ENCODE assay signal across 12 cellular contexts in the genomic region with DNA sequence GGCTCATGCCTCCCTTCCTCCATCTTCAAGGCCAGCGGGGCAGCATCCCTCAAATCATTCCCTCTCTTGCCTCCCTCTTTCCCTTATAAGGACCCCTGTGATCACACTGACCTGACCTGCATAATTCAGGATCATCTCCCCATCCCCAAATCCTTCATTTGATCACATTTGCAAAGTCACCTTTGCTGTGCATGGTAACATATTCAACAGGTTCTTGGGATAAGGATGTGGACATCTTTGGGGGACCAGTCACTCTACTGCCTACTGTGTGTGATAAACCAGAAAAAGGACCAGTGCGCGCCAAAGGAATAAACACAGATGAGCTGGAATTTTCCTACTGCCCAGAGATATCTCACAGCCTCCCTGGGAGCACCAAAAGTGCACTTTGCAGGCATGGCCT. TPM values are rescaled to one million over a fixed set of nuclear protein-coding genes. Genes with fewer than 3 reads are reported as not detected.
DNase-seq lines count a peak whose midpoint lies in the region; ATAC-seq, FAIRE-seq and TF ChIP-seq lines count a peak whose summit lies in the region.
"Had no signal": no experiment of that assay in that cellular context is flagged by ENCODE, and none has a peak within 500 bp of the region (broad histone marks: within the 10 kb centered on the region; RNA-seq: fewer than 3 reads in every experiment).

No MANE protein-coding gene starts in this region.

- H3K4me2 ChIP-seq in GM23338 = 0 out of 2 replicates have a peak overlapping the region, but pooled peaks have one; percentile 24

- H3K4me3 ChIP-seq in GM23338 (no peak overlapping the region), WI38 (ENCODE audit: low read depth, low read length) (peak overlapping the region; percentile 9; the same call in 1 of the 2 replicates), left ventricle myocardium inferior (no peak overlapping the region), psoas muscle (no peak overlapping the region)

- H3F3A ChIP-seq in GM23338 (replicated peaks; ENCODE audit: low read depth) = 0 out of 2 replicates have a peak, but pooled peaks cover 2% of the 10 kb centered on the region

- intact Hi-C loops in left ventricle myocardium inferior (cut with micrococcal nuclease) (loop anchor here (10.0 kb wide), 1 partner anchor 52 kb away; no protein-coding TSS in a partner anchor), psoas muscle (cut with DNase I) (no loop called here)

- peaks cover 5% of the 10 kb centered on the region; the same call in 1 of the 3 replicates for H3K36me3 Mint-ChIP-seq in GM23338 (ENCODE audit: low read depth)

- H4K20me1 ChIP-seq in GM23338 (replicated peaks; ENCODE audit: insufficient read depth) = no peaks in the 10 kb centered on the region; the same call in 1 of the 2 replicates

- H3K79me2 ChIP-seq in GM23338 (replicated peaks; ENCODE audit: insufficient read depth) = peaks cover 35% of the 10 kb centered on the region

- H3K4me3 Mint-ChIP-seq in GM23338 = no peak overlapping the region
- H3K4me3 Mint-ChIP-seq: immature natural killer cell, neural crest cell had no signal

- H3K9me2 ChIP-seq in GM23338 (ENCODE audit: insufficient read depth) = no peaks in the 10 kb centered on the region

- H3K27me3 ChIP-seq in GM23338 (ENCODE audit: insufficient read depth) (no peaks in the 10 kb centered on the region), left ventricle myocardium inferior (ENCODE audit: low read depth) (no peaks in the 10 kb centered on the region), psoas muscle (ENCODE audit: insufficient read depth in 3 of 3, low read length in 2 of 3) (no peaks in the 10 kb centered on the region)

- TF ChIP-seq CTCF in GM23338 (conservative IDR thresholded peaks at IDR 0.05; ENCODE audit: low read depth in 2 of 2) = no peak
- no peak for TF ChIP-seq CTCF in WI38 (IDR thresholded peaks at IDR 0.05; ENCODE audit: low read depth, low read length)
- TF ChIP-seq CTCF in left ventricle myocardium inferior (IDR thresholded peaks at IDR 0.05; ENCODE audit: borderline replicate concordance) = no peak
- TF ChIP-seq CTCF in psoas muscle (IDR thresholded peaks at IDR 0.05) = no peak
- TF ChIP-seq CTCF in D721Med (IDR thresholded peaks at IDR 0.05; ENCODE audit: insufficient read depth, missing control alignments) = no peak

- H3K36me3 ChIP-seq in GM23338 (ENCODE audit: insufficient read depth) (no peaks in the 10 kb centered on the region), left ventricle myocardium inferior (no peaks in the 10 kb centered on the region), psoas muscle (ENCODE audit: insufficient read depth in 1 of 2, low read depth in 1 of 2) (peaks cover 0 to 5% of the 10 kb centered on the region in 2 donors)

- DNase-seq in GM23338 (ENCODE audit: low spot score) (no peak), left ventricle myocardium inferior (no peak), psoas muscle (no peak), NCI-H345 treated with DMSO at 0.1 percent for 48 hours (lab: John Stamatoyannopoulos, UW; ENCODE audit: unreplicated experiment) (no peak), D721Med (ENCODE audit: insufficient read length, low spot score) (no peak)
- DNase-seq in central memory CD4-positive, alpha-beta T cell = no peak
- DNase-seq: activated CD4-positive, alpha-beta T cell treated with anti-CD3 and anti-CD28 coated beads for 48 hours; immature natural killer cell; NCI-H1436 treated with DMSO at 0.1 percent for 48 hours had no signal

- peaks cover 21% of the 10 kb centered on the region for H3K4me1 Mint-ChIP-seq in GM23338

- H3K27ac Mint-ChIP-seq in GM23338 = no peak overlapping the region

- 66 to 90% (median 77%) methylated on average over 3 of the region's 3 CpGs for WGBS in psoas muscle, 3 donors

- H3K9me3 Mint-ChIP-seq in GM23338 = no peaks in the 10 kb centered on the region
- H3K9me3 Mint-ChIP-seq: immature natural killer cell, neural crest cell had no signal

- ATAC-seq in GM23338 = no peak
- ATAC-seq in psoas muscle = peak in 3 of 4 donors; percentile 2 to 26 (median 2)
- no peak for ATAC-seq in GM21526 (IDR thresholded peaks at IDR 0.05; ENCODE audit: low FRiP score, unreplicated experiment)

- no peak overlapping the region for H2AFZ ChIP-seq in GM23338

- H3K27me3 Mint-ChIP-seq in GM23338 (ENCODE audit: insufficient read depth, low read depth, poor library complexity) = peaks cover 5% of the 10 kb centered on the region

- peaks cover 22% of the 10 kb centered on the region for H3K4me1 ChIP-seq in GM23338 (ENCODE audit: insufficient read depth)
- peaks cover 71% of the 10 kb centered on the region for H3K4me1 ChIP-seq in left ventricle myocardium inferior
- H3K4me1 ChIP-seq in psoas muscle = peaks cover 43% of the 10 kb centered on the region

- H3K27ac ChIP-seq in GM23338 (ENCODE audit: low read depth) = no peak overlapping the region
- H3K27ac ChIP-seq in left ventricle myocardium inferior (replicated peaks) = peak overlapping the region; percentile 81
- peak overlapping the region; percentile 74 for H3K27ac ChIP-seq in psoas muscle

- H3K9me3 ChIP-seq in left ventricle myocardium inferior (replicated peaks) (peaks cover 3% of the 10 kb centered on the region), psoas muscle (peaks cover 3% of the 10 kb centered on the region)

- FAIRE-seq in D721Med (lab: Jason Lieb, UNC) = no peak

TF ChIP-seq in GM23338, 12 proteins besides CTCF, POLR2A, EP300 and RAD21 (continues in another document):
- TF ChIP-seq CREB1 (CRISPR knock-in tag; IDR thresholded peaks at IDR 0.05; ENCODE audit: low read depth) (no peak), ZNF331 (CRISPR knock-in tag; IDR thresholded peaks at IDR 0.05; ENCODE audit: low read depth) (no peak), JUNB (IDR thresholded peaks at IDR 0.05; ENCODE audit: unreplicated experiment) (no peak), POLR2AphosphoS5 (IDR thresholded peaks at IDR 0.05; ENCODE audit: low read depth) (no peak), STAT1 (IDR thresholded peaks at IDR 0.05; ENCODE audit: unreplicated experiment) (no peak)
- TF ChIP-seq, protein P1, sequence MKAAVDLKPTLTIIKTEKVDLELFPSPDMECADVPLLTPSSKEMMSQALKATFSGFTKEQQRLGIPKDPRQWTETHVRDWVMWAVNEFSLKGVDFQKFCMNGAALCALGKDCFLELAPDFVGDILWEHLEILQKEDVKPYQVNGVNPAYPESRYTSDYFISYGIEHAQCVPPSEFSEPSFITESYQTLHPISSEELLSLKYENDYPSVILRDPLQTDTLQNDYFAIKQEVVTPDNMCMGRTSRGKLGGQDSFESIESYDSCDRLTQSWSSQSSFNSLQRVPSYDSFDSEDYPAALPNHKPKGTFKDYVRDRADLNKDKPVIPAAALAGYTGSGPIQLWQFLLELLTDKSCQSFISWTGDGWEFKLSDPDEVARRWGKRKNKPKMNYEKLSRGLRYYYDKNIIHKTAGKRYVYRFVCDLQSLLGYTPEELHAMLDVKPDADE (IDR thresholded peaks at IDR 0.05) = no peak

RNA-seq across cellular contexts. Expression of a gene that starts 7.9 kb away (rescaled TPM):
- 13.5 and 14.5 TPM in 2 replicates for total RNA-seq in GM23338 (2014; rRNA removed; shearing (Covaris generic))
- polyA plus RNA-seq in GM23338 (2016; fragmentation: Nextera tagmentation; extraction: Ambion mirVana) (9.1 and 11.5 TPM in 2 replicates), psoas muscle (10 to 100 TPM in 2 of 3 donors, 1 to 10 TPM in 1; 9.1 to 15.8 (median 12.4) TPM)
- total RNA-seq in left ventricle myocardium inferior (25.3 TPM), psoas muscle (10 to 100 TPM; 14.0 to 27.6 (median 17.6) TPM)

RNA-seq across cellular contexts. Expression of a gene that starts 25.3 kb away (rescaled TPM):
- 0.14 and 0.35 TPM in 2 replicates for total RNA-seq in GM23338 (2014; rRNA removed; shearing (Covaris generic))
- polyA plus RNA-seq in GM23338 (2016; fragmentation: Nextera tagmentation; extraction: Ambion mirVana) = 0.06 and 0.59 TPM in 2 replicates
- 5.1 TPM for total RNA-seq in left ventricle myocardium inferior
- total RNA-seq in psoas muscle = 1 to 10 TPM; 3.0 to 7.5 (median 3.9) TPM
- 1 to 10 TPM; 1.6 to 2.6 (median 2.4) TPM for polyA plus RNA-seq in psoas muscle
- total RNA-seq: neural crest cell had no signal
- polyA plus RNA-seq: immature natural killer cell had no signal

Comparison
In these comparisons a context has a peak if more than half of its experiments do, and no peak if none do; other contexts are left out.
1. ATAC-seq: peak in psoas muscle (3 of 4); none in GM23338 (single experiment) and GM21526 (single experiment).